In the genomic region with DNA sequence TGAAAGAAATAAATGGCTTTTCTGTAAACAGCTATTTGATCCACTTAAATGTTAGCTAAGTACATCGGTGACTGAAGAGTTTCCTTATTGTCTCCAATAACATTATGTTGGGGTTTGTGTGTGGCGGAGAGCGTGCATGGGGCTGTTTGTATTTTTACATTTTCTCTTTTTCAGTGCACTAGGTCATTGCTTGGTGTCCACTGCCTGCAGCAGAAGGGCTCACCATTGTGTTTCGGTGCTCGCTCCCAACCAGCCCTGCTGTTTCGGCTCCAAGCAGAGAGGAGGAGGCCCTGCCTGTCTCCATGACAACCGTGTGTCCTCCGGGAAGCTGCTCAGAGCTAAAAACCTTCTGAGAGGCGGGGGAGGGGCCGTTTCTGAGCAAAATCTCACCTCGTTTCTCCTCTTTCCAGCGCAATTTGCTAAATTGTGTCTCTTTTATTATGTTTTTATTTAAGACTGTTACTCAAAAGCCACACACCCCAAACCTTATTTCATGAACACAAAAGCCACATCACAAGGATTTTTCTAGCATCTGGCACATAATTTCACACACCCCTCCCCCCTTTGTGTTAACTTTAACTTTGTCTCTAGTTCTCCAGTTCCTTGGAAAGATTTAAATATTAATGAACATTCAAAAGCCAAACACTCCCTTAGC, we compare ENCODE assay signal across 8 cellular contexts.
DNase-seq lines count a peak whose midpoint lies in the region; ATAC-seq, FAIRE-seq and TF ChIP-seq lines count a peak whose summit lies in the region.

No MANE protein-coding gene starts in this region.

- dilution Hi-C loops in endothelial cell of umbilical vein (cut with MboI; ENCODE audit: extremely low pct_ligation_motif_present, low sequenced_read_pairs), result no loop called here

- H3K4me1 ChIP-seq in endothelial cell of umbilical vein (ENCODE audit: control insufficient read depth, extremely low read depth, insufficient read depth, low read length) (no peaks in the 10 kb centered on the region), vagina (peaks cover 7% of the 10 kb centered on the region)

- no peaks in the 10 kb centered on the region for H3K36me3 Mint-ChIP-seq in nephron (ENCODE audit: low read depth)

- H3K9me3 Mint-ChIP-seq in nephron, result peaks cover 5% of the 10 kb centered on the region

- POLR2A ChIA-PET in endothelial cell of umbilical vein (lab: Charles Lee), result no interaction called here

- peaks cover 31% of the 10 kb centered on the region for H3K4me1 Mint-ChIP-seq in nephron

- H3K36me3 ChIP-seq in endothelial cell of umbilical vein (ENCODE audit: control insufficient read depth in 2 of 2, extremely low read depth in 1 of 2, insufficient read depth in 2 of 2, low read length in 2 of 2) (no peaks in the 10 kb centered on the region), vagina (no peaks in the 10 kb centered on the region)

- TF ChIP-seq CTCF in endothelial cell of umbilical vein (IDR thresholded peaks at IDR 0.05; ENCODE audit: extremely low read depth in 1 of 2, insufficient read depth in 1 of 2, low read depth in 1 of 2, low read length in 2 of 2), result no peak
- TF ChIP-seq CTCF in nephron (IDR thresholded peaks at IDR 0.05; ENCODE audit: unreplicated experiment in 3 of 3), result no peak
- TF ChIP-seq CTCF in vagina (IDR thresholded peaks at IDR 0.05), result no peak

- peak overlapping the region; percentile 2 for H2AFZ ChIP-seq in endothelial cell of umbilical vein (ENCODE audit: low read depth, low read length)

- peak overlapping the region; percentile 53 to 95 (median 83) for H3K27ac Mint-ChIP-seq in nephron

- no peak overlapping the region for H3K4me2 ChIP-seq in endothelial cell of umbilical vein (ENCODE audit: insufficient read depth, low read length)

- no peak for TF ChIP-seq POLR2A in endothelial cell of umbilical vein (IDR thresholded peaks at IDR 0.05; ENCODE audit: low read depth, low read length)
- TF ChIP-seq POLR2A in vagina (IDR thresholded peaks at IDR 0.05), result no peak

- H3K79me2 ChIP-seq in endothelial cell of umbilical vein (ENCODE audit: control insufficient read depth, insufficient read depth, low read length), result no peaks in the 10 kb centered on the region

- peak overlapping the region; percentile 65 to 76 (median 71) for H3K4me3 Mint-ChIP-seq in nephron

- no peaks in the 10 kb centered on the region for H3K27me3 ChIP-seq in endothelial cell of umbilical vein (ENCODE audit: control insufficient read depth in 2 of 2, insufficient read depth in 2 of 2, low read length in 2 of 2)
- H3K27me3 ChIP-seq in vagina, result no peaks in the 10 kb centered on the region

- intact Hi-C loops in endothelial cell of umbilical vein (cut with micrococcal nuclease) (no loop called here), vagina (cut with DNase I) (no loop called here)

- no peaks in the 10 kb centered on the region for H3K9me1 ChIP-seq in endothelial cell of umbilical vein (replicated peaks; ENCODE audit: control insufficient read depth, extremely low read depth, insufficient read depth, low read length)

- DNase-seq in H4 (ENCODE audit: low spot score), result peak; percentile 88
- peak; percentile 39 for DNase-seq in NCI-H524 treated with DMSO at 0.1 percent for 48 hours (lab: John Stamatoyannopoulos, UW)
- DNase-seq in endothelial cell of umbilical vein (ENCODE audit: low read depth, low spot score), result peak; percentile 2
- no peak for DNase-seq in vagina (ENCODE audit: extremely low spot score in 2 of 2)

- H3K4me3 ChIP-seq in endothelial cell of umbilical vein (replicated peaks in 1 of 3; ENCODE audit: insufficient read depth in 1 of 3, low read depth in 1 of 3, low read length in 3 of 3) (no peak overlapping the region), vagina (no peak overlapping the region)

- FAIRE-seq in endothelial cell of umbilical vein (lab: Jason Lieb, UNC), result no peak

- no peaks in the 10 kb centered on the region for H4K20me1 ChIP-seq in endothelial cell of umbilical vein (replicated peaks; ENCODE audit: control insufficient read depth, extremely low read depth, insufficient read depth, low read length)

- no TSS peak for BruUV-seq in endothelial cell of umbilical vein (replicated peaks; lab: Mats Ljungman, UMichigan)

- ATAC-seq in GM21423 (IDR thresholded peaks at IDR 0.05; ENCODE audit: unreplicated experiment) (no peak), HG02623 (IDR thresholded peaks at IDR 0.05; ENCODE audit: unreplicated experiment) (no peak), HG02973 (IDR thresholded peaks at IDR 0.05; ENCODE audit: unreplicated experiment) (no peak)

- H3K27ac ChIP-seq in endothelial cell of umbilical vein (ENCODE audit: insufficient read depth, low read depth, low read length), result no peak overlapping the region
- no peak overlapping the region for H3K27ac ChIP-seq in vagina

- H3K9ac ChIP-seq in endothelial cell of umbilical vein (replicated peaks; ENCODE audit: extremely low read depth, insufficient read depth, low read length), result no peak overlapping the region

- CTCF ChIA-PET in endothelial cell of umbilical vein (lab: Charles Lee), result interaction anchor here (1.5 kb wide), 1 partner anchor 136 kb away, joined by 5 read pairs; a partner anchor contains a TSS

- no peaks in the 10 kb centered on the region for H3K27me3 Mint-ChIP-seq in nephron (ENCODE audit: low read depth)

- H3K9me3 ChIP-seq in endothelial cell of umbilical vein (replicated peaks; ENCODE audit: control insufficient read depth, insufficient read depth, low read length), result no peaks in the 10 kb centered on the region
- H3K9me3 ChIP-seq in vagina, result no peaks in the 10 kb centered on the region

TF ChIP-seq in endothelial cell of umbilical vein, 7 proteins besides CTCF, POLR2A, EP300 and RAD21:
- TF ChIP-seq EZH2 (IDR thresholded peaks at IDR 0.05; ENCODE audit: borderline replicate concordance, low read depth, low read length, severe bottlenecking) (no peak), MYC (IDR thresholded peaks at IDR 0.05; ENCODE audit: low read depth, low read length) (no peak), JUN (IDR thresholded peaks at IDR 0.05; ENCODE audit: borderline replicate concordance, insufficient read depth, insufficient read length, low read depth) (no peak), FOS (IDR thresholded peaks at IDR 0.05; ENCODE audit: borderline replicate concordance, insufficient read depth, low read length) (no peak), GATA2 (IDR thresholded peaks at IDR 0.05; ENCODE audit: insufficient read depth, insufficient read length, low read depth, low read length) (no peak), POLR2AphosphoS5 (IDR thresholded peaks at IDR 0.05; ENCODE audit: insufficient read depth, low read depth, low read length) (no peak)

Comparison
In these comparisons a context has a peak if more than half of its experiments do, and no peak if none do; other contexts are left out.
1. DNase-seq: peak in H4 (single experiment), NCI-H524 treated with DMSO at 0.1 percent for 48 hours (single experiment) and endothelial cell of umbilical vein (single experiment); none in vagina (0 of 2).